In the genomic region with DNA sequence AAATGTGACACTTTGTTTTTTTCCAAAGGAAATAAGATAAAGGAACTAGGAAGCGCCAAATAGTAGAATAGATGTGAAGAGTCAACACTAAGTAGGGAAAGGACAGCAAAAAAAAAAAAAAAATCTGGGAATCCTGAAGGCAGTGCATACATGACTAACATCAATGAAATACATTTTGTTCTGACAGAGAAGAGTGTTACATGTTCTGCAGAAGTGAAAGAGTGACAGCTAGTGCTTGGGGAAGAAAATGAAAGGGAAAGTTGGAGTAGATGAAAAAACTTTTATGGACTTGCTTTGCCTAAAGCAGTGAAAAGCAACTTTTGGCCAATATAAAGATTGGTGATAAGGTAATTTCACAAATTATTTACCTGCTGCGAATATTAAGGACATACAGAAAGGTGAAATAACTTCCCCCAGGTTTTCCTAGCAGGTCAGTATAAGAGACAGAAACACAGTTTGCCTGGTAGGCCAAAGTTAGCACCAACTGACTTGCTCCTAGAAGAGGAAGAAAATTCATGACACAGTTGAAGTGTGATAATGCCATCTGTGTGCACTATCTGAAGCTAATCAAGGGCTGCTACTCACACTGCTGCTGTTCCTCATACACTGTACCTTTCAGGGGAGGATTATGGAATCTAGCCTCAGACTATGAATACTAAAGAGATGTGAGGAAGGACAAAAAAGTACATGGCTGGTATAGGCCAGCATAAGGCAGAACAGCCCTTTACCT, we compare ENCODE assay signal across 8 cellular contexts. TPM values are rescaled to one million over a fixed set of nuclear protein-coding genes. Genes with fewer than 3 reads are reported as not detected.
A peak's percentile ranks its signal among the peaks of the same experiment; 100 is the strongest.
DNase-seq lines count a peak whose midpoint lies in the region; ATAC-seq and TF ChIP-seq lines count a peak whose summit lies in the region.

No MANE protein-coding gene starts in this region.

- H3K4me2 ChIP-seq in mesendoderm (ENCODE audit: low read length) = no peak overlapping the region

- WGBS in right cardiac atrium = 80% methylated on average over 2 of the region's 2 CpGs
- no CpG with 5 or more reads among the region's 2 CpGs for WGBS in mesendoderm (ENCODE audit: extremely low coverage, insufficient coverage, low lambda C conversion rate)
- WGBS in suprapubic skin = 65% methylated on average over 2 of the region's 2 CpGs

- H3K23ac ChIP-seq in mesendoderm (ENCODE audit: low read length) = no peak overlapping the region

- POLR2A ChIA-PET in GM10248 (lab: Yijun Ruan, JAX) = interaction anchor here (1.0 kb wide), 1 partner anchor 31 kb away, joined by 3 read pairs; a partner anchor contains a TSS

- ATAC-seq in GM21717 (IDR thresholded peaks at IDR 0.05; ENCODE audit: unreplicated experiment) = peak; percentile 82
- no peak; the same call in 2 of the 3 replicates for ATAC-seq in RWPE2 (ENCODE audit: low read depth)
- ATAC-seq in right cardiac atrium = peak; percentile 67 to 68
- ATAC-seq in left lung = no peak

- H3K79me1 ChIP-seq in mesendoderm (ENCODE audit: low read length) = no peaks in the 10 kb centered on the region

- H2BK120ac ChIP-seq in mesendoderm (ENCODE audit: low read depth, low read length) = no peak overlapping the region

- no peak overlapping the region for H3K9ac ChIP-seq in mesendoderm (ENCODE audit: low read length)

- H3K9me3 ChIP-seq in RWPE2 (ENCODE audit: severe bottlenecking) (no peaks in the 10 kb centered on the region), right cardiac atrium (ENCODE audit: control insufficient read depth, low read length) (no peaks in the 10 kb centered on the region), suprapubic skin (no peaks in the 10 kb centered on the region), left lung (no peaks in the 10 kb centered on the region)

- TF ChIP-seq POLR2A in suprapubic skin (IDR thresholded peaks at IDR 0.05) = no peak

- H3K27ac ChIP-seq in RWPE2 (ENCODE audit: poor library complexity, severe bottlenecking) (no peak overlapping the region), right cardiac atrium (ENCODE audit: low read length) (peak overlapping the region; percentile 81), mesendoderm (ENCODE audit: low read depth, low read length) (no peak overlapping the region), suprapubic skin (no peak overlapping the region), left lung (peak overlapping the region in 1 of 2 donors; percentile 38)

- H3K27me3 ChIP-seq in RWPE2 (ENCODE audit: insufficient read depth, poor library complexity, severe bottlenecking) (no peaks in the 10 kb centered on the region), right cardiac atrium (ENCODE audit: control insufficient read depth, insufficient read depth) (no peaks in the 10 kb centered on the region), mesendoderm (ENCODE audit: insufficient read depth, low read length, poor library complexity) (no peaks in the 10 kb centered on the region), suprapubic skin (no peaks in the 10 kb centered on the region), left lung (no peaks in the 10 kb centered on the region)

- no peak overlapping the region for H4K8ac ChIP-seq in mesendoderm (ENCODE audit: low read depth, low read length)

- intact Hi-C loops in right cardiac atrium (cut with DNase I) (no loop called here), left lung (cut with DNase I) (no loop called here)

- no peaks in the 10 kb centered on the region for H3K79me2 ChIP-seq in mesendoderm (ENCODE audit: control insufficient read depth, insufficient read depth, low read length)

- no peak for TF ChIP-seq EP300 in suprapubic skin (IDR thresholded peaks at IDR 0.05)

- TF ChIP-seq CTCF in GM10248 (IDR thresholded peaks at IDR 0.05; ENCODE audit: control extremely low read depth, extremely low read depth, low read depth, missing control alignments) (peak; percentile 41), RWPE2 (IDR thresholded peaks at IDR 0.05; ENCODE audit: poor library complexity, severe bottlenecking) (peak; percentile 12), suprapubic skin (IDR thresholded peaks at IDR 0.05) (no peak), left lung (IDR thresholded peaks at IDR 0.05) (no peak)

- no peak overlapping the region for H3K4ac ChIP-seq in mesendoderm (ENCODE audit: low read depth, low read length)

- H3K36me3 ChIP-seq in RWPE2 (ENCODE audit: low read depth) (no peaks in the 10 kb centered on the region; the same call in none of the 2 replicates), mesendoderm (ENCODE audit: control insufficient read depth, insufficient read depth, low read length) (no peaks in the 10 kb centered on the region), suprapubic skin (peaks cover 12% of the 10 kb centered on the region), left lung (peaks cover 0 to 17% of the 10 kb centered on the region in 2 donors)

- no peak overlapping the region for H3K4me3 ChIP-seq in RWPE2 (ENCODE audit: severe bottlenecking)
- H3K4me3 ChIP-seq in right cardiac atrium (ENCODE audit: low read length) = no peak overlapping the region
- H3K4me3 ChIP-seq in mesendoderm (ENCODE audit: low read length) = no peak overlapping the region
- no peak overlapping the region for H3K4me3 ChIP-seq in suprapubic skin
- H3K4me3 ChIP-seq in left lung = no peak overlapping the region

- no peak overlapping the region for H4K5ac ChIP-seq in mesendoderm (ENCODE audit: low read length)

- CTCF ChIA-PET in GM10248 (lab: Yijun Ruan, JAX) = interaction anchor here (0.9 to 3.6 kb wide), 8 partner anchors 9 to 144 kb away, joined by 3 to 11 read pairs (median 6); a partner anchor contains a TSS

- H2BK5ac ChIP-seq in mesendoderm (ENCODE audit: low read length) = no peak overlapping the region

- no peak overlapping the region for H2AK5ac ChIP-seq in mesendoderm (ENCODE audit: low read length)

- H3K18ac ChIP-seq in mesendoderm (ENCODE audit: low read length) = no peak overlapping the region

- H3K4me1 ChIP-seq in RWPE2 (ENCODE audit: insufficient read depth, poor library complexity, severe bottlenecking) = peaks cover 5% of the 10 kb centered on the region
- H3K4me1 ChIP-seq in right cardiac atrium (ENCODE audit: control insufficient read depth, insufficient read depth, low read length) = peaks cover 2% of the 10 kb centered on the region
- no peaks in the 10 kb centered on the region for H3K4me1 ChIP-seq in mesendoderm (ENCODE audit: control insufficient read depth, low read depth, low read length)
- H3K4me1 ChIP-seq in suprapubic skin = peaks cover 5% of the 10 kb centered on the region
- H3K4me1 ChIP-seq in left lung = peaks cover 10 to 13% of the 10 kb centered on the region in 2 donors

- DNase-seq in GM10248 (ENCODE audit: extremely low spot score) (peak; percentile 32), RWPE2 (ENCODE audit: low spot score) (no peak), right cardiac atrium (no peak), mesendoderm (no peak), suprapubic skin (ENCODE audit: low spot score in 2 of 2) (no peak), left lung (no peak), NCI-H1092 treated with DMSO at 0.1 percent for 48 hours (lab: John Stamatoyannopoulos, UW) (no peak)

- H3K56ac ChIP-seq in mesendoderm (ENCODE audit: low read length) = no peak overlapping the region

- no peak overlapping the region for H2BK15ac ChIP-seq in mesendoderm (replicated peaks; ENCODE audit: low read depth)

RNA-seq across cellular contexts. Expression of a gene that starts 38.6 kb away (rescaled TPM):
- total RNA-seq in right cardiac atrium (10 to 100 TPM; 19.7 to 28.1 (median 22.7) TPM), suprapubic skin (10 to 100 TPM; 11.7 to 33.9 (median 16.9) TPM), left lung (10 to 100 TPM; 16.8 to 21.6 TPM)
- 9.8 TPM for polyA plus RNA-seq in right cardiac atrium
- 12.7 TPM for polyA plus RNA-seq in mesendoderm (2013, experiment 1 of 2)
- polyA plus RNA-seq in mesendoderm (2013, experiment 2 of 2) = 13.0 TPM

Comparison
In these comparisons a context has a peak if more than half of its experiments do, and no peak if none do; other contexts are left out.
1. CTCF ChIP-seq: peak in GM10248 (single experiment) and RWPE2 (single experiment); none in suprapubic skin (0 of 2) and left lung (0 of 2).
2. ATAC-seq: peak in GM21717 (single experiment) and right cardiac atrium (2 of 2); none in RWPE2 (single experiment) and left lung (single experiment).